ENCODE assay signal across 7 cellular contexts in genomic region chr19:2167896-2168618, GRCh38. TPM values are rescaled to one million over a fixed set of nuclear protein-coding genes. Genes with fewer than 3 reads are reported as not detected.
DNase-seq lines count a peak whose midpoint lies in the region; ATAC-seq and TF ChIP-seq lines count a peak whose summit lies in the region.

No MANE protein-coding gene starts in this region.

- H2BK20ac ChIP-seq in IMR-90 (ENCODE audit: low read depth, low read length), result peak overlapping the region; percentile 68; the same call in 1 of the 2 replicates

- no peaks in the 10 kb centered on the region for H3K27me3 Mint-ChIP-seq in activated naive CD8-positive, alpha-beta T cell treated with anti-CD3 and anti-CD28 coated beads for 36 hours
- no peaks in the 10 kb centered on the region for H3K27me3 Mint-ChIP-seq in stimulated activated naive CD8-positive, alpha-beta T cell treated with anti-CD3 and anti-CD28 coated beads, Interleukin-15, Interleukin-2, amounts not matched to agents 100 ng/mL and 50 ng/mL, for 24 hours

- H3K14ac ChIP-seq in IMR-90 (replicated peaks; ENCODE audit: low read depth, low read length), result peak overlapping the region; percentile 86

- H3K4me3 ChIP-seq in IMR-90 (ENCODE audit: insufficient read depth, low read depth, low read length), result no peak overlapping the region
- H3K4me3 ChIP-seq in hepatocyte, result no peak overlapping the region

- POLR2A ChIA-PET in IMR-90 (lab: Charles Lee; ENCODE audit: unreplicated experiment), result no interaction called here

- intact Hi-C loops in IMR-90 (cut with micrococcal nuclease), result no loop called here

- H3K36me3 Mint-ChIP-seq in activated naive CD8-positive, alpha-beta T cell treated with anti-CD3 and anti-CD28 coated beads for 36 hours, result peaks cover 15% of the 10 kb centered on the region
- H3K36me3 Mint-ChIP-seq in stimulated activated naive CD8-positive, alpha-beta T cell treated with anti-CD3 and anti-CD28 coated beads, Interleukin-15, Interleukin-2, amounts not matched to agents 100 ng/mL and 50 ng/mL, for 24 hours (ENCODE audit: low read depth), result peaks cover 19% of the 10 kb centered on the region

- peak overlapping the region; percentile 37; the same call in 1 of the 2 replicates for H3K56ac ChIP-seq in IMR-90 (ENCODE audit: extremely low read depth, insufficient read depth, low read length)

- H3K4me1 ChIP-seq in IMR-90 (ENCODE audit: control insufficient read depth, insufficient read depth, low read length) (peaks cover 37% of the 10 kb centered on the region), hepatocyte (ENCODE audit: insufficient read depth) (peaks cover 68% of the 10 kb centered on the region)

- H4K5ac ChIP-seq in IMR-90 (ENCODE audit: low read depth, low read length), result no peak overlapping the region

- H2BK120ac ChIP-seq in IMR-90 (ENCODE audit: low read depth, low read length), result peak overlapping the region; percentile 56

- peak overlapping the region; percentile 83 for H2BK5ac ChIP-seq in IMR-90 (ENCODE audit: low read depth, low read length, poor library complexity, severe bottlenecking)

- no peaks in the 10 kb centered on the region for H3K9me3 ChIP-seq in IMR-90 (ENCODE audit: control insufficient read depth, insufficient read depth, low read length)
- no peaks in the 10 kb centered on the region for H3K9me3 ChIP-seq in hepatocyte (ENCODE audit: low read depth)

- H3K9ac ChIP-seq in IMR-90 (ENCODE audit: low read depth, low read length), result no peak overlapping the region; the same call in 1 of the 2 replicates

- peaks cover 84% of the 10 kb centered on the region for H3K79me2 ChIP-seq in hepatocyte

- peak; percentile 27 for ATAC-seq in GM18873 (IDR thresholded peaks at IDR 0.05; ENCODE audit: low FRiP score, unreplicated experiment)
- ATAC-seq in IMR-90 (ENCODE audit: low read depth), result no peak

- H3K27me3 ChIP-seq in IMR-90 (ENCODE audit: control insufficient read depth, insufficient read depth, low read length) (no peaks in the 10 kb centered on the region), hepatocyte (no peaks in the 10 kb centered on the region)

- TF ChIP-seq RAD21 in IMR-90 (IDR thresholded peaks at IDR 0.05; ENCODE audit: low read length), result no peak

- no TSS peak for BruUV-seq in IMR-90 (replicated peaks; lab: Mats Ljungman, UMichigan)

- peak overlapping the region; percentile 65 for H4K91ac ChIP-seq in IMR-90 (ENCODE audit: insufficient read depth, low read depth, low read length)

- peak overlapping the region; percentile 64 for H3K4me3 Mint-ChIP-seq in activated naive CD8-positive, alpha-beta T cell treated with anti-CD3 and anti-CD28 coated beads for 36 hours
- H3K4me3 Mint-ChIP-seq in stimulated activated naive CD8-positive, alpha-beta T cell treated with anti-CD3 and anti-CD28 coated beads, Interleukin-15, Interleukin-2, amounts not matched to agents 100 ng/mL and 50 ng/mL, for 24 hours, result peak overlapping the region; percentile 78

- peak overlapping the region; percentile 85 for H3K27ac Mint-ChIP-seq in activated naive CD8-positive, alpha-beta T cell treated with anti-CD3 and anti-CD28 coated beads for 36 hours
- H3K27ac Mint-ChIP-seq in stimulated activated naive CD8-positive, alpha-beta T cell treated with anti-CD3 and anti-CD28 coated beads, Interleukin-15, Interleukin-2, amounts not matched to agents 100 ng/mL and 50 ng/mL, for 24 hours, result peak overlapping the region; percentile 95

- CTCF ChIA-PET in IMR-90 (lab: Yijun Ruan, JAX), result interaction anchor here (1.0 kb wide), 1 partner anchor 12 kb away, joined by 4 read pairs; no protein-coding TSS in a partner anchor

- H2AFZ ChIP-seq in IMR-90 (replicated peaks; ENCODE audit: low read length, poor library complexity), result no peak overlapping the region
- H2AFZ ChIP-seq in hepatocyte, result no peak overlapping the region

- H4K8ac ChIP-seq in IMR-90 (ENCODE audit: low read depth in 2 of 2, low read length in 2 of 2), result peak overlapping the region; percentile 54 to 59; a peak in 3 of 4 replicates

- peaks cover 62% of the 10 kb centered on the region for H3K4me1 Mint-ChIP-seq in activated naive CD8-positive, alpha-beta T cell treated with anti-CD3 and anti-CD28 coated beads for 36 hours
- peaks cover 76% of the 10 kb centered on the region for H3K4me1 Mint-ChIP-seq in stimulated activated naive CD8-positive, alpha-beta T cell treated with anti-CD3 and anti-CD28 coated beads, Interleukin-15, Interleukin-2, amounts not matched to agents 100 ng/mL and 50 ng/mL, for 24 hours (ENCODE audit: low read depth)

- TF ChIP-seq CTCF in IMR-90 (conservative IDR thresholded peaks at IDR 0.05; ENCODE audit: low read depth, low read length), result no peak
- no peak for TF ChIP-seq CTCF in hepatocyte (IDR thresholded peaks at IDR 0.05; ENCODE audit: poor library complexity)

- H4K20me1 ChIP-seq in IMR-90 (ENCODE audit: insufficient read depth, low read length) (peaks cover 77% of the 10 kb centered on the region), hepatocyte (ENCODE audit: insufficient read depth, poor library complexity, severe bottlenecking) (peaks cover 41% of the 10 kb centered on the region)

- no peaks in the 10 kb centered on the region for H3K9me2 ChIP-seq in hepatocyte (replicated peaks; ENCODE audit: insufficient read depth)

- H2BK15ac ChIP-seq in IMR-90 (ENCODE audit: low read depth, low read length), result peak overlapping the region; percentile 39; the same call in 1 of the 3 replicates

- in situ Hi-C loops in IMR-90 (cut with MboI; ENCODE audit: low sequenced_read_pairs), result no loop called here

- dilution Hi-C loops in IMR-90 (cut with HindIII; ENCODE audit: low sequenced_read_pairs, unreplicated experiment), result no loop called here

- TF ChIP-seq POLR2A in IMR-90 (IDR thresholded peaks at IDR 0.05; ENCODE audit: low read depth, low read length), result no peak; the same call in 1 of the 2 replicates

- 0 out of 2 replicates have a peak overlapping the region, but pooled peaks have one; percentile 35 for H3K4me2 ChIP-seq in IMR-90 (ENCODE audit: low read depth, low read length)
- peak overlapping the region; percentile 99 for H3K4me2 ChIP-seq in hepatocyte

- peak overlapping the region; percentile 89 for H3K4ac ChIP-seq in IMR-90 (ENCODE audit: low read depth, low read length)

- H2AK9ac ChIP-seq in IMR-90 (replicated peaks; ENCODE audit: low read depth, low read length, poor library complexity), result peak overlapping the region; percentile 79

- H3K23ac ChIP-seq in IMR-90 (ENCODE audit: low read depth, low read length), result peak overlapping the region; percentile 56; the same call in 1 of the 2 replicates

- H2AK5ac ChIP-seq in IMR-90 (ENCODE audit: low read depth, low read length), result peak overlapping the region; percentile 87

- H3K9me1 ChIP-seq in IMR-90 (ENCODE audit: insufficient read depth, low read length), result peaks cover 25% of the 10 kb centered on the region

- peaks cover 10 to 64% of the 10 kb centered on the region in 2 experiments; a peak in 2 of 4 replicates for H3K79me1 ChIP-seq in IMR-90 (ENCODE audit: low read depth in 1 of 2, low read length in 2 of 2)

- WGBS in IMR-90 (ENCODE audit: extremely low coverage in 2 of 2, insufficient read length in 1 of 2), 2 experiments, result 40% methylated on average over 1 of the region's 16 CpGs; no CpG with 5 or more reads in 1 of the 2 experiments
- WGBS in hepatocyte (ENCODE audit: low lambda C conversion rate, missing lambda C conversion rate), result 80% methylated on average over 16 of the region's 16 CpGs

- H3K36me3 ChIP-seq in IMR-90 (ENCODE audit: control insufficient read depth, insufficient read depth, low read length), result peaks cover under 1% of the 10 kb centered on the region; the same call in 1 of the 2 replicates
- no peaks in the 10 kb centered on the region for H3K36me3 ChIP-seq in hepatocyte (replicated peaks; ENCODE audit: insufficient read depth, low read depth)

- peak overlapping the region; percentile 54 for H3K27ac ChIP-seq in IMR-90 (ENCODE audit: insufficient read depth, low read length)
- peak overlapping the region; percentile 98 for H3K27ac ChIP-seq in hepatocyte

- no peak overlapping the region for H3K18ac ChIP-seq in IMR-90 (ENCODE audit: low read depth, low read length)

- no peaks in the 10 kb centered on the region for H3K9me3 Mint-ChIP-seq in activated naive CD8-positive, alpha-beta T cell treated with anti-CD3 and anti-CD28 coated beads for 36 hours
- no peaks in the 10 kb centered on the region for H3K9me3 Mint-ChIP-seq in stimulated activated naive CD8-positive, alpha-beta T cell treated with anti-CD3 and anti-CD28 coated beads, Interleukin-15, Interleukin-2, amounts not matched to agents 100 ng/mL and 50 ng/mL, for 24 hours

- DNase-seq in IMR-90, result peak; percentile 44
- peak; percentile 16 for DNase-seq in activated naive CD8-positive, alpha-beta T cell treated with anti-CD3 and anti-CD28 coated beads for 36 hours
- DNase-seq in hepatocyte (ENCODE audit: low spot score), result no peak
- no peak for DNase-seq in NCI-H1694 (lab: John Stamatoyannopoulos, UW)
- no peak for DNase-seq in COLO668 (lab: John Stamatoyannopoulos, UW; ENCODE audit: unreplicated experiment)

TF ChIP-seq in IMR-90, 13 proteins besides CTCF, POLR2A, EP300 and RAD21:
- TF ChIP-seq RFX5 (IDR thresholded peaks at IDR 0.05; ENCODE audit: low read depth, low read length) (no peak), BHLHE40 (IDR thresholded peaks at IDR 0.05; ENCODE audit: low read depth, low read length) (peak; percentile 51; the same call in 1 of the 2 replicates)

RNA-seq across cellular contexts. Expression of gene DOT1L, which starts 4.3 kb away (rescaled TPM):
- total RNA-seq in IMR-90 (2012; rRNA removed) (2.5 TPM in 2 replicates), hepatocyte (6.9 and 9.5 TPM in 2 replicates)
- polyA plus RNA-seq in IMR-90 (2012; rRNA removed) (12.6 and 22.0 TPM in 2 replicates), hepatocyte (9.1 and 10.7 TPM in 2 replicates)
- 10.1 and 10.4 TPM in 2 replicates for polyA plus RNA-seq in IMR-90 (2012; cell fraction: cytosol; rRNA removed)
- polyA plus RNA-seq in IMR-90 (2012; cell fraction: nucleus; rRNA removed; ENCODE audit: low replicate concordance), result 43.0 and 136 TPM in 2 replicates
- 10 to 100 TPM; 71.8 to 75.1 TPM for total RNA-seq in activated naive CD8-positive, alpha-beta T cell treated with anti-CD3 and anti-CD28 coated beads for 36 hours

RNA-seq across cellular contexts. Expression of gene AP3D1, which starts 16.7 kb away (rescaled TPM):
- total RNA-seq in IMR-90 (2012; rRNA removed) (75.3 and 76.1 TPM in 2 replicates), hepatocyte (92.2 and 102 TPM in 2 replicates)
- polyA plus RNA-seq in IMR-90 (2012; rRNA removed) (129 and 132 TPM in 2 replicates), hepatocyte (108 and 109 TPM in 2 replicates)
- 112 and 149 TPM in 2 replicates for polyA plus RNA-seq in IMR-90 (2012; cell fraction: cytosol; rRNA removed)
- polyA plus RNA-seq in IMR-90 (2012; cell fraction: nucleus; rRNA removed; ENCODE audit: low replicate concordance), result 165 and 397 TPM in 2 replicates
- total RNA-seq in activated naive CD8-positive, alpha-beta T cell treated with anti-CD3 and anti-CD28 coated beads for 36 hours, result 10 to 100 TPM; 92.0 to 96.0 TPM

Comparison
In these comparisons a context has a peak if more than half of its experiments do, and no peak if none do; other contexts are left out.
1. DNase-seq: peak in IMR-90 (single experiment) and activated naive CD8-positive, alpha-beta T cell treated with anti-CD3 and anti-CD28 coated beads for 36 hours (single experiment); none in hepatocyte (single experiment), NCI-H1694 (single experiment) and COLO668 (single experiment).